ENCODE assay signal across 1 cellular context in the genomic region with DNA sequence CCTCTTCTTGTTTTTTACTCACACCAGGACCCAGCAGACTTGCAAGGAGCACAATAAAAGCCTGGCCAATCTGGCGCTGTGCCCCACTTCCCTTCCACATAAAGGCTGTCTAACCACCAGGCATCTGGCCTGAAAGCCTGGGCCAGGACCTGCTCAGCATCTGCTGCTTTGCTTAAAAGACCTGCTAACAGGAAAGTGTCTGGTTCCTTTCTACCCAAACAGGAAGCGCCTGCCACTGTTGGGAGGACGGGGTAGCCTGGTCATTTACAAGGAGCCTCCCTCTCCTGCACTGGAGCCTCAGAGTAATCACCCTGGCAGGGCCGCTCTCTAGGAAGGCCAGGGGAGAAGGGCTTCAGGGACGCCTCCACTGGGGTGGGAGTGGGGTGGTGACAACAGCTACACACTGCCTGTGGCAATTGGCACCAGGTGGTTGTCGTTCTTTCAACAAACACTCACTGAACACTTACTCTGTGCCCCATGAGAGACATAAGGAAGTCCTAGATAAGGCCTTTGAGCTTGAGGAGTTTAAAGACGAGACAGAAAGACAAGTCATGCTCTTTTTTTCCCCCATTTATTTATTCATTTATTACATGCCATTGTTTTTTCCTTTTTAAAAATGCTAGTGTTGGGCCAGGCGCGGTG.
TF ChIP-seq lines count a peak whose summit lies in the region.

No MANE protein-coding gene starts in this region.

TF ChIP-seq in WTC11, 78 proteins besides CTCF, POLR2A, EP300 and RAD21 (continued from another document):
- TF ChIP-seq, protein P1, sequence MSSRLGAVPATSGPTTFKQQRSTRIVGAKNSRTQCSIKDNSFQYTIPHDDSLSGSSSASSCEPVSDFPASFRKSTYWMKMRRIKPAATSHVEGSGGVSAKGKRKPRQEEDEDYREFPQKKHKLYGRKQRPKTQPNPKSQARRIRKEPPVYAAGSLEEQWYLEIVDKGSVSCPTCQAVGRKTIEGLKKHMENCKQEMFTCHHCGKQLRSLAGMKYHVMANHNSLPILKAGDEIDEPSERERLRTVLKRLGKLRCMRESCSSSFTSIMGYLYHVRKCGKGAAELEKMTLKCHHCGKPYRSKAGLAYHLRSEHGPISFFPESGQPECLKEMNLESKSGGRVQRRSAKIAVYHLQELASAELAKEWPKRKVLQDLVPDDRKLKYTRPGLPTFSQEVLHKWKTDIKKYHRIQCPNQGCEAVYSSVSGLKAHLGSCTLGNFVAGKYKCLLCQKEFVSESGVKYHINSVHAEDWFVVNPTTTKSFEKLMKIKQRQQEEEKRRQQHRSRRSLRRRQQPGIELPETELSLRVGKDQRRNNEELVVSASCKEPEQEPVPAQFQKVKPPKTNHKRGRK (CRISPR knock-in tag; IDR thresholded peaks at IDR 0.05; ENCODE audit: borderline replicate concordance): no peak
- TF ChIP-seq ZNF121 (CRISPR knock-in tag; IDR thresholded peaks at IDR 0.05) (no peak), TEAD1 (CRISPR knock-in tag; IDR thresholded peaks at IDR 0.05) (no peak), ZNF396 (CRISPR knock-in tag; IDR thresholded peaks at IDR 0.05; ENCODE audit: borderline replicate concordance) (no peak), ZNF423 (CRISPR knock-in tag; IDR thresholded peaks at IDR 0.05) (no peak), ATF1 (CRISPR knock-in tag; IDR thresholded peaks at IDR 0.05) (no peak), TEAD4 (CRISPR knock-in tag; IDR thresholded peaks at IDR 0.05) (no peak), ESRRA (CRISPR knock-in tag; IDR thresholded peaks at IDR 0.05; ENCODE audit: borderline replicate concordance) (no peak), TCF7 (CRISPR knock-in tag; IDR thresholded peaks at IDR 0.05; ENCODE audit: low read depth) (no peak), ZNF416 (CRISPR knock-in tag; IDR thresholded peaks at IDR 0.05) (no peak), KAT7 (CRISPR knock-in tag; IDR thresholded peaks at IDR 0.05; ENCODE audit: borderline replicate concordance) (no peak), ZNF138 (CRISPR knock-in tag; conservative IDR thresholded peaks at IDR 0.05) (no peak)
- TF ChIP-seq, protein P2, sequence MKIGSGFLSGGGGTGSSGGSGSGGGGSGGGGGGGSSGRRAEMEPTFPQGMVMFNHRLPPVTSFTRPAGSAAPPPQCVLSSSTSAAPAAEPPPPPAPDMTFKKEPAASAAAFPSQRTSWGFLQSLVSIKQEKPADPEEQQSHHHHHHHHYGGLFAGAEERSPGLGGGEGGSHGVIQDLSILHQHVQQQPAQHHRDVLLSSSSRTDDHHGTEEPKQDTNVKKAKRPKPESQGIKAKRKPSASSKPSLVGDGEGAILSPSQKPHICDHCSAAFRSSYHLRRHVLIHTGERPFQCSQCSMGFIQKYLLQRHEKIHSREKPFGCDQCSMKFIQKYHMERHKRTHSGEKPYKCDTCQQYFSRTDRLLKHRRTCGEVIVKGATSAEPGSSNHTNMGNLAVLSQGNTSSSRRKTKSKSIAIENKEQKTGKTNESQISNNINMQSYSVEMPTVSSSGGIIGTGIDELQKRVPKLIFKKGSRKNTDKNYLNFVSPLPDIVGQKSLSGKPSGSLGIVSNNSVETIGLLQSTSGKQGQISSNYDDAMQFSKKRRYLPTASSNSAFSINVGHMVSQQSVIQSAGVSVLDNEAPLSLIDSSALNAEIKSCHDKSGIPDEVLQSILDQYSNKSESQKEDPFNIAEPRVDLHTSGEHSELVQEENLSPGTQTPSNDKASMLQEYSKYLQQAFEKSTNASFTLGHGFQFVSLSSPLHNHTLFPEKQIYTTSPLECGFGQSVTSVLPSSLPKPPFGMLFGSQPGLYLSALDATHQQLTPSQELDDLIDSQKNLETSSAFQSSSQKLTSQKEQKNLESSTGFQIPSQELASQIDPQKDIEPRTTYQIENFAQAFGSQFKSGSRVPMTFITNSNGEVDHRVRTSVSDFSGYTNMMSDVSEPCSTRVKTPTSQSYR (CRISPR knock-in tag; IDR thresholded peaks at IDR 0.05): no peak
- TF ChIP-seq, protein P3, sequence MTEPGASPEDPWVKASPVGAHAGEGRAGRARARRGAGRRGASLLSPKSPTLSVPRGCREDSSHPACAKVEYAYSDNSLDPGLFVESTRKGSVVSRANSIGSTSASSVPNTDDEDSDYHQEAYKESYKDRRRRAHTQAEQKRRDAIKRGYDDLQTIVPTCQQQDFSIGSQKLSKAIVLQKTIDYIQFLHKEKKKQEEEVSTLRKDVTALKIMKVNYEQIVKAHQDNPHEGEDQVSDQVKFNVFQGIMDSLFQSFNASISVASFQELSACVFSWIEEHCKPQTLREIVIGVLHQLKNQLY (CRISPR knock-in tag; IDR thresholded peaks at IDR 0.05): no peak
- TF ChIP-seq, protein P4, sequence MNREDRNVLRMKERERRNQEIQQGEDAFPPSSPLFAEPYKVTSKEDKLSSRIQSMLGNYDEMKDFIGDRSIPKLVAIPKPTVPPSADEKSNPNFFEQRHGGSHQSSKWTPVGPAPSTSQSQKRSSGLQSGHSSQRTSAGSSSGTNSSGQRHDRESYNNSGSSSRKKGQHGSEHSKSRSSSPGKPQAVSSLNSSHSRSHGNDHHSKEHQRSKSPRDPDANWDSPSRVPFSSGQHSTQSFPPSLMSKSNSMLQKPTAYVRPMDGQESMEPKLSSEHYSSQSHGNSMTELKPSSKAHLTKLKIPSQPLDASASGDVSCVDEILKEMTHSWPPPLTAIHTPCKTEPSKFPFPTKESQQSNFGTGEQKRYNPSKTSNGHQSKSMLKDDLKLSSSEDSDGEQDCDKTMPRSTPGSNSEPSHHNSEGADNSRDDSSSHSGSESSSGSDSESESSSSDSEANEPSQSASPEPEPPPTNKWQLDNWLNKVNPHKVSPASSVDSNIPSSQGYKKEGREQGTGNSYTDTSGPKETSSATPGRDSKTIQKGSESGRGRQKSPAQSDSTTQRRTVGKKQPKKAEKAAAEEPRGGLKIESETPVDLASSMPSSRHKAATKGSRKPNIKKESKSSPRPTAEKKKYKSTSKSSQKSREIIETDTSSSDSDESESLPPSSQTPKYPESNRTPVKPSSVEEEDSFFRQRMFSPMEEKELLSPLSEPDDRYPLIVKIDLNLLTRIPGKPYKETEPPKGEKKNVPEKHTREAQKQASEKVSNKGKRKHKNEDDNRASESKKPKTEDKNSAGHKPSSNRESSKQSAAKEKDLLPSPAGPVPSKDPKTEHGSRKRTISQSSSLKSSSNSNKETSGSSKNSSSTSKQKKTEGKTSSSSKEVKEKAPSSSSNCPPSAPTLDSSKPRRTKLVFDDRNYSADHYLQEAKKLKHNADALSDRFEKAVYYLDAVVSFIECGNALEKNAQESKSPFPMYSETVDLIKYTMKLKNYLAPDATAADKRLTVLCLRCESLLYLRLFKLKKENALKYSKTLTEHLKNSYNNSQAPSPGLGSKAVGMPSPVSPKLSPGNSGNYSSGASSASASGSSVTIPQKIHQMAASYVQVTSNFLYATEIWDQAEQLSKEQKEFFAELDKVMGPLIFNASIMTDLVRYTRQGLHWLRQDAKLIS (CRISPR knock-in tag; IDR thresholded peaks at IDR 0.05; ENCODE audit: borderline replicate concordance): no peak
